ENCODE assay signal across 23 cellular contexts in genomic region chr5:33743089-33743488, GRCh38.
"Had no signal": no experiment of that assay in that cellular context is flagged by ENCODE, and none has a peak within 500 bp of the region (broad histone marks: within the 10 kb centered on the region; RNA-seq: fewer than 3 reads in every experiment).

No MANE protein-coding gene starts in this region.

- H3K9me3 ChIP-seq: esophagus muscularis mucosa, gastrocnemius medialis, lower lobe of right lung, spleen, thoracic aorta, vagina had no signal

- H3K27ac ChIP-seq: brain microvascular endothelial cell, dorsolateral prefrontal cortex, esophagus muscularis mucosa, gastrocnemius medialis, lower lobe of right lung, thoracic aorta, vagina had no signal

- H3K4me1 ChIP-seq: gastrocnemius medialis, lower lobe of right lung, spleen, vagina had no signal

- H3K27me3 ChIP-seq: brain microvascular endothelial cell, esophagus muscularis mucosa, gastrocnemius medialis, spleen, vagina had no signal

- DNase-seq: activated CD4-positive, alpha-beta memory T cell treated with anti-CD3 and anti-CD28 coated beads, Interleukin-2, amount 10 ng/mL, durations not matched to agents 7 days and 5 days; activated CD4-positive, alpha-beta T cell treated with anti-CD3 and anti-CD28 coated beads, Interleukin-2, amount 10 ng/mL, durations not matched to agents 24 days and 14 days; activated effector memory CD4-positive, alpha-beta T cell treated with anti-CD3 and anti-CD28 coated beads, Interleukin-2, amount 50 U/mL, for 16 hours; activated naive CD4-positive, alpha-beta T cell treated with anti-CD3 and anti-CD28 coated beads, Interleukin-2, amount 50 U/mL, for 16 hours; activated naive CD8-positive, alpha-beta T cell treated with anti-CD3 and anti-CD28 coated beads, Interleukin-2, amount 50 U/mL, for 24 hours; activated T-cell treated with anti-CD3 and anti-CD28 coated beads, Interleukin-2, amount 50 U/mL, for 72 hours; brain microvascular endothelial cell; central memory CD4-positive, alpha-beta T cell; dorsolateral prefrontal cortex; effector memory CD8-positive, alpha-beta T cell; gastrocnemius medialis; head of caudate nucleus; left cardiac atrium; lower lobe of right lung; naive thymus-derived CD4-positive, alpha-beta T cell; spleen; stimulated activated CD4-positive, alpha-beta T cell treated with anti-CD3 and anti-CD28 coated beads, Interleukin-4, amount 100 ng/mL, for 1 hour; stimulated activated naive CD4-positive, alpha-beta T cell treated with Interleukin-2 at 50 U/mL for 16 hours; T-helper 2 cell had no signal

- ATAC-seq: activated CD4-positive, CD25-positive, alpha-beta regulatory T cell treated with anti-CD3 and anti-CD28 coated beads, Interleukin-2, amount 50 U/mL, for 24 hours; activated naive CD8-positive, alpha-beta T cell treated with anti-CD3 and anti-CD28 coated beads, Interleukin-2, amount 50 U/mL, for 24 hours; activated T-cell treated with anti-CD3 and anti-CD28 coated beads, Interleukin-2, amount 50 U/mL, for 72 hours; effector memory CD8-positive, alpha-beta T cell; gastrocnemius medialis; left cardiac atrium; lower lobe of right lung; naive thymus-derived CD4-positive, alpha-beta T cell had no signal

- H3K36me3 ChIP-seq: esophagus muscularis mucosa, gastrocnemius medialis, lower lobe of right lung, spleen, thoracic aorta, vagina had no signal

- H3K4me3 ChIP-seq: dorsolateral prefrontal cortex, esophagus muscularis mucosa, gastrocnemius medialis, lower lobe of right lung, spleen, thoracic aorta, vagina had no signal
